Comparison of ENCODE assay signal across 10 cellular contexts in the genomic region with DNA sequence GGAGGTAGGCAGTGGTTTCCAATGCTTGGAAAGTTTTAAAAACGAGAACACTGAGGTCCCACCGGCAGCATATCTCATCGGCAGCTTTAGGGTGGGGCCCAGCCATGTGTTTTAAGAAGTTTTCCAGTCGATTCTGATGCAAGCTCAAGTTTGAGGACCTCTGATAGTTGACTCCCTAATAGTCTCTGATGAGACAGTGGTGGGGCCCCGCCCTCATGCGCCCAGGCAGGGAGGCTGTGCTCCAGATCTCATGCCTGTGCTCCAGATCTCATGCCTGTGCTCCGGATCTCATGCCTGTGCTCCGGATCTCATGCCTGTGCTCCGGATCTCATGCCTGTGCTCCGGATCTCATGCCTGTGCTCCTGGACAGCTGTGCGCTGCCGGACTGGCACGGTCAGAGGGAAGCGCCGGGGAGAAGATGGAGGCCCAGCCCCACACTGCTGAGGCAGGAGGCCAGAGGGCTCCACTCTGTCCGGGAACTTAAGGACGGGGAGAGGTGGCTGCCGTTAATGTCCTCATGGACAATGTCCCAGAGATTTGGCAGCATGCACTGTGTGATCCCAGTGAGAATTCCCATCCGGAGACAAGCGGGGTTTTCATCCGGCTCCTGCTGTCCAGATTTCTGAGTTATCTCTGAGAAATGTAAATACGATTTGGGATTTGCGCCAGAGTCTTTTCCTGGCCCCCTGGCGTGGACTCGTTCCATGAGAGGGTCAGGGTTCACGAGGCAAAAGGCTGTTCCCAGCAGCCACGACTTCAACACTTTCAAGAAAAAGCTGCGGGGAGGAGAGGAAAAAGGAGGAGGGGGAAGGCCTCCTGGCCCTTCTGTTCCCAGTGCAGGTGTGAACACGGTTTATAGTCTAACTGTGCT. TPM values are rescaled to one million over a fixed set of nuclear protein-coding genes. Genes with fewer than 3 reads are reported as not detected.
A peak's percentile ranks its signal among the peaks of the same experiment; 100 is the strongest.
DNase-seq lines count a peak whose midpoint lies in the region; ATAC-seq, FAIRE-seq and TF ChIP-seq lines count a peak whose summit lies in the region.
"Had no signal": no experiment of that assay in that cellular context is flagged by ENCODE, and none has a peak within 500 bp of the region (broad histone marks: within the 10 kb centered on the region; RNA-seq: fewer than 3 reads in every experiment).

No MANE protein-coding gene starts in this region.

- TF ChIP-seq CTCF in Panc1 (IDR thresholded peaks at IDR 0.05) (no peak), upper lobe of left lung (IDR thresholded peaks at IDR 0.05) (no peak)

- no peak overlapping the region for H2BK15ac ChIP-seq in mesenchymal stem cell (ENCODE audit: low read depth, poor library complexity, severe bottlenecking)

- H3K9me3 ChIP-seq in Panc1 (ENCODE audit: control insufficient read depth, insufficient read depth, low read depth, low read length) (no peaks in the 10 kb centered on the region), mesenchymal stem cell (ENCODE audit: control insufficient read depth, low read length) (no peaks in the 10 kb centered on the region), upper lobe of left lung (no peaks in the 10 kb centered on the region)

- H3K79me1 ChIP-seq in mesenchymal stem cell (replicated peaks; ENCODE audit: low read length, poor library complexity, severe bottlenecking), result peaks cover 14% of the 10 kb centered on the region

- in situ Hi-C loops in Panc1 (cut with HindIII; ENCODE audit: low pct_unique_long_range_greater_than_20kb, low sequenced_read_pairs), result no loop called here

- CTCF ChIA-PET in Panc1 (lab: Charles Lee), result interaction anchor here (0.5 kb wide), 1 partner anchor 14 kb away, joined by 4 read pairs; no protein-coding TSS in a partner anchor

- H3K9ac ChIP-seq in mesenchymal stem cell (ENCODE audit: low read length), result peak overlapping the region; percentile 87

- no peak overlapping the region for H3K4me2 ChIP-seq in mesenchymal stem cell (ENCODE audit: low read length, poor library complexity, severe bottlenecking)

- H4K8ac ChIP-seq in mesenchymal stem cell (ENCODE audit: low read length), result peak overlapping the region; percentile 59

- intact Hi-C loops in Panc1 (cut with micrococcal nuclease; ENCODE audit: unreplicated experiment), result no loop called here

- WGBS in mesenchymal stem cell, result 57% methylated on average over 28 of the region's 29 CpGs
- 35 to 61% methylated on average over 15 to 29 of the region's 29 CpGs for WGBS in upper lobe of left lung, 2 donors

- FAIRE-seq in endometrium (lab: Jason Lieb, UNC), result peak; percentile 84

- TF ChIP-seq EP300 in upper lobe of left lung (IDR thresholded peaks at IDR 0.05), result peak in 1 of 4 donors; percentile 18

- no peaks in the 10 kb centered on the region for H3K27me3 ChIP-seq in Panc1 (ENCODE audit: control insufficient read depth, insufficient read depth, low read length)
- no peaks in the 10 kb centered on the region for H3K27me3 ChIP-seq in mesenchymal stem cell (ENCODE audit: control insufficient read depth in 1 of 2, insufficient read depth in 1 of 2, low read length in 2 of 2)
- no peaks in the 10 kb centered on the region for H3K27me3 ChIP-seq in upper lobe of left lung

- H4K91ac ChIP-seq in mesenchymal stem cell (ENCODE audit: low read length), result peak overlapping the region; percentile 88

- H2BK5ac ChIP-seq in mesenchymal stem cell (ENCODE audit: low read depth, low read length, poor library complexity, severe bottlenecking), result no peak overlapping the region

- H3K36me3 ChIP-seq in Panc1 (ENCODE audit: control insufficient read depth, insufficient read depth, low read length) (peaks cover 24% of the 10 kb centered on the region), mesenchymal stem cell (ENCODE audit: control insufficient read depth in 1 of 2, insufficient read depth in 2 of 2, low read depth in 1 of 2, low read length in 2 of 2) (peaks cover 38% of the 10 kb centered on the region in 2 experiments), upper lobe of left lung (peaks cover 6 to 38% (median 20%) of the 10 kb centered on the region in 4 donors)

- ATAC-seq in Panc1, result peak; percentile 50
- ATAC-seq in upper lobe of left lung (ENCODE audit: low FRiP score in 2 of 2), result peak; percentile 85 to 89

- H2BK12ac ChIP-seq in mesenchymal stem cell (ENCODE audit: low read length in 2 of 2), result peak overlapping the region; percentile 88 to 96

- no peak overlapping the region for H3K14ac ChIP-seq in mesenchymal stem cell (ENCODE audit: low read length in 2 of 2)

- no peak overlapping the region for H3K4me3 ChIP-seq in Panc1 (ENCODE audit: low read depth in 2 of 2, low read length in 2 of 2)
- peak overlapping the region in 1 of 2 experiments; percentile 70 for H3K4me3 ChIP-seq in mesenchymal stem cell (ENCODE audit: insufficient read depth in 1 of 2, low read depth in 1 of 2, low read length in 2 of 2)
- H3K4me3 ChIP-seq in upper lobe of left lung, result peak overlapping the region in 2 of 4 donors; percentile 8 to 15

- H2BK120ac ChIP-seq in mesenchymal stem cell (ENCODE audit: low read depth, low read length), result peak overlapping the region; percentile 86

- no peak for TF ChIP-seq POLR2A in upper lobe of left lung (IDR thresholded peaks at IDR 0.05)

- no peak overlapping the region for H2AK5ac ChIP-seq in mesenchymal stem cell (ENCODE audit: low read length, severe bottlenecking)

- DNase-seq in Panc1 (ENCODE audit: low read depth, low spot score), result no peak
- peak; percentile 95 for DNase-seq in mesenchymal stem cell
- DNase-seq in upper lobe of left lung, result peak; percentile 27 to 81
- DNase-seq in NCI-H1417 (lab: John Stamatoyannopoulos, UW), result no peak
- DNase-seq in DMS53 treated with DMSO at 0.1 percent for 48 hours (lab: John Stamatoyannopoulos, UW; ENCODE audit: unreplicated experiment), result no peak
- DNase-seq in DMS 273 (lab: John Stamatoyannopoulos, UW; ENCODE audit: unreplicated experiment), result no peak
- DNase-seq: NCI-H226; stimulated activated CD4-positive, alpha-beta T cell treated with anti-CD3 and anti-CD28 coated beads, Interleukin-1b, Interleukin-23, amount 100 ng/mL, for 48 hours had no signal

- peak overlapping the region in 1 of 2 experiments; percentile 68 for H3K23ac ChIP-seq in mesenchymal stem cell (ENCODE audit: low read length in 2 of 2)

- no peak overlapping the region for H2AFZ ChIP-seq in mesenchymal stem cell (ENCODE audit: low read depth, low read length)

- peak overlapping the region; percentile 64 to 98 for H3K18ac ChIP-seq in mesenchymal stem cell (ENCODE audit: low read depth in 1 of 2, low read length in 2 of 2)

- BruUV-seq in Panc1 (replicated peaks; lab: Mats Ljungman, UMichigan), result no TSS peak

- POLR2A ChIA-PET in Panc1 (lab: Charles Lee), result interaction anchor here (0.6 kb wide), 2 partner anchors 29 to 30 kb away, joined by 3 to 4 read pairs; no protein-coding TSS in a partner anchor

- H3K4me1 ChIP-seq in Panc1 (ENCODE audit: control insufficient read depth, insufficient read depth, low read length) (peaks cover 7% of the 10 kb centered on the region; the same call in 1 of the 2 replicates), mesenchymal stem cell (ENCODE audit: control insufficient read depth, insufficient read depth, low read depth, low read length) (peaks cover 14% of the 10 kb centered on the region), upper lobe of left lung (peaks cover 0 to 11% (median 4%) of the 10 kb centered on the region in 4 donors)

- H3K27ac ChIP-seq in Panc1 (ENCODE audit: low read length) (no peak overlapping the region; the same call in 1 of the 2 replicates), mesenchymal stem cell (ENCODE audit: low read length, poor library complexity, severe bottlenecking) (peak overlapping the region; percentile 29), upper lobe of left lung (peak overlapping the region; percentile 52 to 82 (median 68))

- peak overlapping the region; percentile 57 to 92 for H3K4ac ChIP-seq in mesenchymal stem cell (ENCODE audit: low read depth in 1 of 2, low read length in 2 of 2)

RNA-seq across cellular contexts. Expression of gene COLEC11, which starts 9.4 kb away (rescaled TPM):
- total RNA-seq in Panc1 (2021; ENCODE audit: unreplicated experiment) (0.31 TPM), upper lobe of left lung (1 to 10 TPM in 3 of 6 donors, under 1 TPM in 2, not detected in 1; 0.79 to 2.3 (median 1.3) TPM)
- 0.28 TPM for polyA plus RNA-seq in Panc1 (2012; ENCODE audit: insufficient read length)
- polyA plus RNA-seq in mesenchymal stem cell (2013, experiment 1 of 2), result 54.5 TPM
- polyA plus RNA-seq in mesenchymal stem cell (2013, experiment 2 of 2), result 53.6 TPM
- total RNA-seq: activated naive CD4-positive, alpha-beta T cell treated with anti-CD3 and anti-CD28 coated beads, Interleukin-2, amount 50 U/mL, for 72 hours had no signal

RNA-seq across cellular contexts. Expression of gene RPS7, which starts 10.4 kb away (rescaled TPM):
- total RNA-seq in Panc1 (2021; ENCODE audit: unreplicated experiment) (1,117 TPM), upper lobe of left lung (1,000 to 10,000 TPM in 2 of 6 donors, 100 to 1,000 TPM in 4; 689 to 1,790 (median 847) TPM)
- polyA plus RNA-seq in Panc1 (2012; ENCODE audit: insufficient read length), result 852 TPM
- polyA plus RNA-seq in mesenchymal stem cell (2013, experiment 1 of 2), result 4,758 TPM
- 4,603 TPM for polyA plus RNA-seq in mesenchymal stem cell (2013, experiment 2 of 2)

RNA-seq across cellular contexts. Expression of gene RNASEH1, which starts 27.3 kb away (rescaled TPM):
- 43.7 TPM for total RNA-seq in Panc1 (2021; ENCODE audit: unreplicated experiment)
- polyA plus RNA-seq in Panc1 (2012; ENCODE audit: insufficient read length), result 30.7 TPM
- 28.0 TPM for polyA plus RNA-seq in mesenchymal stem cell (2013, experiment 1 of 2)
- polyA plus RNA-seq in mesenchymal stem cell (2013, experiment 2 of 2), result 28.9 TPM
- 10 to 100 TPM; 17.1 to 19.5 (median 18.0) TPM for total RNA-seq in upper lobe of left lung

Comparison
In these comparisons a context has a peak if more than half of its experiments do, and no peak if none do; other contexts are left out.
1. DNase-seq: peak in mesenchymal stem cell (single experiment) and upper lobe of left lung (2 of 2); none in Panc1 (single experiment), NCI-H1417 (0 of 3), DMS53 treated with DMSO at 0.1 percent for 48 hours (single experiment) and DMS 273 (single experiment).